ENCODE assay signal across 1 cellular context in genomic region chr10:3468919-3469638, GRCh38.
TF ChIP-seq lines count a peak whose summit lies in the region.

No MANE protein-coding gene starts in this region.

TF ChIP-seq in HEK293, 187 proteins besides CTCF, POLR2A, EP300 and RAD21 (continued from another document and continues in another):
- TF ChIP-seq PRDM4 (tag by site-specific recombination; IDR thresholded peaks at IDR 0.05): peak; percentile 67
- TF ChIP-seq KLF1 (tag by site-specific recombination; IDR thresholded peaks at IDR 0.05): peak; percentile 38
- no peak for TF ChIP-seq MZF1 (tag by site-specific recombination; IDR thresholded peaks at IDR 0.05; ENCODE audit: borderline replicate concordance)
- no peak for TF ChIP-seq ZNF792 (tag by site-specific recombination; IDR thresholded peaks at IDR 0.05)
- TF ChIP-seq ZNF518A (tag by site-specific recombination; conservative IDR thresholded peaks at IDR 0.05; ENCODE audit: low read depth): no peak
- no peak for TF ChIP-seq ZNF488 (tag by site-specific recombination; IDR thresholded peaks at IDR 0.05)
- no peak for TF ChIP-seq ZNF830 (tag by site-specific recombination; IDR thresholded peaks at IDR 0.05; ENCODE audit: low read depth)
- TF ChIP-seq ZNF398 (tag by site-specific recombination; IDR thresholded peaks at IDR 0.05): no peak; the same call in 1 of the 2 replicates
- TF ChIP-seq ZNF354C (tag by site-specific recombination; IDR thresholded peaks at IDR 0.05; ENCODE audit: borderline replicate concordance, low read depth): no peak
- TF ChIP-seq ZNF624 (tag by site-specific recombination; IDR thresholded peaks at IDR 0.05): no peak
- TF ChIP-seq GLI4 (tag by site-specific recombination; IDR thresholded peaks at IDR 0.05): no peak
- TF ChIP-seq ZNF558 (tag by site-specific recombination; IDR thresholded peaks at IDR 0.05): no peak; the same call in 1 of the 2 replicates
- TF ChIP-seq ZNF266 (tag by site-specific recombination; IDR thresholded peaks at IDR 0.05; ENCODE audit: low read depth): no peak
- no peak for TF ChIP-seq ZNF776 (tag by site-specific recombination; IDR thresholded peaks at IDR 0.05; ENCODE audit: borderline replicate concordance)
- peak; percentile 15; the same call in 1 of the 2 replicates for TF ChIP-seq ZBTB17 (tag by site-specific recombination; IDR thresholded peaks at IDR 0.05)
- TF ChIP-seq SP3 (tag by site-specific recombination; IDR thresholded peaks at IDR 0.05): no peak; the same call in 1 of the 2 replicates
- 0 out of 2 replicates have a peak, but pooled peaks have one; percentile 51 for TF ChIP-seq ZNF394 (tag by site-specific recombination; IDR thresholded peaks at IDR 0.05; ENCODE audit: borderline replicate concordance)
- peak; percentile 97 for TF ChIP-seq GFI1B (tag by site-specific recombination; IDR thresholded peaks at IDR 0.05)
- no peak for TF ChIP-seq ZBTB49 (tag by site-specific recombination; IDR thresholded peaks at IDR 0.05; ENCODE audit: low read depth)
- TF ChIP-seq ZNF114 (tag by site-specific recombination; IDR thresholded peaks at IDR 0.05): no peak
- no peak for TF ChIP-seq ZNF621 (tag by site-specific recombination; IDR thresholded peaks at IDR 0.05)
- TF ChIP-seq ZBTB6 (tag by site-specific recombination; IDR thresholded peaks at IDR 0.05): no peak
- TF ChIP-seq EGR2 (tag by site-specific recombination; IDR thresholded peaks at IDR 0.05; ENCODE audit: low read depth): peak; percentile 30; the same call in 1 of the 2 replicates
- no peak for TF ChIP-seq ZNF155 (tag by site-specific recombination; IDR thresholded peaks at IDR 0.05)
- TF ChIP-seq ZNF335 (tag by site-specific recombination; conservative IDR thresholded peaks at IDR 0.05): no peak
- TF ChIP-seq ZFP69B (tag by site-specific recombination; IDR thresholded peaks at IDR 0.05): peak; percentile 43; the same call in 1 of the 2 replicates
- TF ChIP-seq ZSCAN16 (tag by site-specific recombination; IDR thresholded peaks at IDR 0.05): no peak
- peak; percentile 46; the same call in 1 of the 2 replicates for TF ChIP-seq KLF9 (tag by site-specific recombination; IDR thresholded peaks at IDR 0.05; ENCODE audit: low read depth)
- TF ChIP-seq ZFP41 (tag by site-specific recombination; IDR thresholded peaks at IDR 0.05; ENCODE audit: borderline replicate concordance): no peak
- 0 out of 2 replicates have a peak, but pooled peaks have one; percentile 52 for TF ChIP-seq ZNF596 (tag by site-specific recombination; IDR thresholded peaks at IDR 0.05)
- peak; percentile 90 for TF ChIP-seq ZNF629 (tag by site-specific recombination; IDR thresholded peaks at IDR 0.05)
- TF ChIP-seq ZFHX2 (tag by site-specific recombination; conservative IDR thresholded peaks at IDR 0.05): peak; percentile 53
- TF ChIP-seq INSM2 (tag by site-specific recombination; IDR thresholded peaks at IDR 0.05): peak; percentile 93
- TF ChIP-seq ZNF16 (tag by site-specific recombination; IDR thresholded peaks at IDR 0.05; ENCODE audit: low read depth): no peak
- no peak; the same call in 1 of the 2 replicates for TF ChIP-seq SP2 (tag by site-specific recombination; IDR thresholded peaks at IDR 0.05)
- no peak for TF ChIP-seq ZNF10 (tag by site-specific recombination; IDR thresholded peaks at IDR 0.05)
- TF ChIP-seq ZBTB7A (tag by site-specific recombination; IDR thresholded peaks at IDR 0.05; ENCODE audit: low read depth): no peak
- no peak for TF ChIP-seq ZNF146 (tag by site-specific recombination; IDR thresholded peaks at IDR 0.05)
- TF ChIP-seq ZSCAN5A (tag by site-specific recombination; IDR thresholded peaks at IDR 0.05): no peak
- peak; percentile 27; the same call in 1 of the 2 replicates for TF ChIP-seq ZNF449 (tag by site-specific recombination; IDR thresholded peaks at IDR 0.05)
- no peak for TF ChIP-seq ZNF133 (tag by site-specific recombination; IDR thresholded peaks at IDR 0.05)
